Comparison of ENCODE assay signal across 11 cellular contexts in the genomic region with DNA sequence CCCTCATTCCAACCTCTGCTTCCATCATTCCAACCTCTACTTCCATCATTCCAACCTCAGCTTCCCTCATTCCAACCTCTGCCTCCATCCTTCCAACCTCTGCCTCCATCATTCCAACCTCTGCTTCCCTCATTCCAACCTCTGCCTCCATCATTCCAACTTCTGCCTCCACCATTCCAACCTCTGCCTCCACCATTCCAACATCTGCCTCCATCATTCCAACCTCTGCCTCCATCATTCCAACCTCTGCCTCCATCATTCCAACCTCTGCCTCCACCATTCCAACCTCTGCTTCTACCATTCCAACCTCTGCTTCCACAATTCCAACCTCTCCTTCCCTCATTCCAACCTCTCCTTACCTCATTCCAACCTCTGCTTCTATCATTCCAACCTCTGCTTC.
"Had no signal": no experiment of that assay in that cellular context is flagged by ENCODE, and none has a peak within 500 bp of the region (broad histone marks: within the 10 kb centered on the region; RNA-seq: fewer than 3 reads in every experiment).

No MANE protein-coding gene starts in this region.

- H3K36me3 ChIP-seq: HAP-1 had no signal

- H3K4me3 Mint-ChIP-seq: GM23338, H9, HFFc6 had no signal

- H3K9me3 ChIP-seq: HAP-1 had no signal

- H3K27ac Mint-ChIP-seq: GM23338, H9, HFFc6 had no signal

- H3K9me3 Mint-ChIP-seq: GM23338, H9, HFFc6 had no signal

- H3K4me1 ChIP-seq: HAP-1 had no signal

- DNase-seq: GM23248, GOT3, H7, H9, HCEC 1CT, HFFc6 had no signal

- H3K27ac ChIP-seq: GM23248 had no signal

- ATAC-seq: GM23338, HCT116 had no signal

- H3K4me3 ChIP-seq: GM23248, GM23338, HAP-1 had no signal

- H2AFZ ChIP-seq: GM23338 had no signal

- H3K4me2 ChIP-seq: GM23338 had no signal

- H3K9ac ChIP-seq: GM23248 had no signal

- FAIRE-seq: H1, H54 had no signal
